ENCODE assay signal across 21 cellular contexts in the genomic region with DNA sequence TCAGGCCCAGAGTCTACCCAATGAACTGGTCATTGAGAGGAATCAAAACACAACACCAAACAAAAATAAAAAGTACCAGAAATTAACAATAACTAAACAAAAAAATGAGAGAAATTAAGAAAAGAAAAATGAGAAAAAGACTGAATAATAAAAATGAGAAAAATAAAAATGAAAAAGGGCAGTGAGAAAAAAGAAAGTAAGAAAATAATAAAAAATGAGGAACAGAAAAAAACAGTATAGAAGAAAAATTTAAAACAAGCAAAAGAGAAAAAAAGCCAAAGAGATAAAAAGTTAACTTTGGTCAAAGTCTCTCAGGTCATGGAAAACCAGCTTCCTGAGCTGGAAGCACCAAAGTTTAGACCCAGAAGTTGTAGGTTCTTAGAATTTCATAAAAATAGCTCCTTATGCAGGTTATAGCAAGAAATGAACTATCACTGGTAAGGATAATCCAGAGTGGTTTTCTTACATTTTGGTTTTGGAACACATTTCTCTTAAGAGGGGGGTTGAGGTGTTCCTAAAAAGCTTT.
"Had no signal": no experiment of that assay in that cellular context is flagged by ENCODE, and none has a peak within 500 bp of the region (broad histone marks: within the 10 kb centered on the region; RNA-seq: fewer than 3 reads in every experiment).

No MANE protein-coding gene starts in this region.

- H3K9me3 ChIP-seq: left lung, right atrium auricular region, transverse colon, vagina had no signal

- DNase-seq: activated naive CD4-positive, alpha-beta T cell treated with Interleukin-2 at 50 U/mL for 16 hours; activated T-cell treated with anti-CD3 and anti-CD28 coated beads for 4 hours; anterior cingulate cortex; effector memory CD4-positive, alpha-beta T cell; hippocampal formation; left lung; mesenchymal stem cell; nephron progenitor cell; occipital lobe; stimulated activated CD4-positive, alpha-beta T cell treated with anti-CD3 and anti-CD28 coated beads, Interleukin-4, amount 100 ng/mL, for 24 hours; stimulated activated naive CD4-positive, alpha-beta T cell treated with Interleukin-2 at 50 U/mL for 16 hours; substantia nigra; transverse colon had no signal

- ATAC-seq: activated CD4-positive, CD25-positive, alpha-beta regulatory T cell treated with anti-CD3 and anti-CD28 coated beads, Interleukin-2, amount 50 U/mL, for 24 hours; left lung had no signal

- FAIRE-seq: bronchial epithelial cell, keratinocyte had no signal

- H3K4me1 ChIP-seq: left lung, right atrium auricular region, transverse colon, vagina had no signal

- H3K36me3 ChIP-seq: left lung, right atrium auricular region, transverse colon, vagina had no signal

- H3K27ac ChIP-seq: epithelial cell of prostate, left lung, right atrium auricular region, skin epidermis, transverse colon, vagina had no signal

- H3K27ac Mint-ChIP-seq: dendritic cell treated with granulocyte-macrophage colony-stimulating factor and Interleukin-4, amounts not matched to agents 40 ng/mL and 50 ng/mL, for 4 days; nephron progenitor cell had no signal

- H3K4me1 Mint-ChIP-seq: nephron progenitor cell had no signal

- H3K4me3 ChIP-seq: left lung, right atrium auricular region, skin epidermis, transverse colon, vagina had no signal

- H3K4me3 Mint-ChIP-seq: dendritic cell treated with granulocyte-macrophage colony-stimulating factor and Interleukin-4, amounts not matched to agents 40 ng/mL and 50 ng/mL, for 4 days; nephron progenitor cell had no signal

- H3K9me3 Mint-ChIP-seq: dendritic cell treated with granulocyte-macrophage colony-stimulating factor and Interleukin-4, amounts not matched to agents 40 ng/mL and 50 ng/mL, for 4 days; nephron progenitor cell had no signal
